ENCODE assay signal across 8 cellular contexts in genomic region chr16:31105677-31106213, GRCh38. TPM values are rescaled to one million over a fixed set of nuclear protein-coding genes. Genes with fewer than 3 reads are reported as not detected.
DNase-seq lines count a peak whose midpoint lies in the region; ATAC-seq and TF ChIP-seq lines count a peak whose summit lies in the region.

No MANE protein-coding gene starts in this region.

- H3K27me3 ChIP-seq in ovary: no peaks in the 10 kb centered on the region
- no peaks in the 10 kb centered on the region for H3K27me3 ChIP-seq in thoracic aorta (replicated peaks; ENCODE audit: insufficient read depth)

- no peak for TF ChIP-seq EP300 in ovary (IDR thresholded peaks at IDR 0.05)

- no peak for TF ChIP-seq POLR2A in ovary (IDR thresholded peaks at IDR 0.05)

- H3K27ac ChIP-seq in ovary (no peak overlapping the region), thoracic aorta (peak overlapping the region in 1 of 2 donors; percentile 47)

- no peaks in the 10 kb centered on the region for H3K9me3 ChIP-seq in ovary
- H3K9me3 ChIP-seq in thoracic aorta: no peaks in the 10 kb centered on the region

- H3K4me1 ChIP-seq in ovary (ENCODE audit: insufficient read depth): peaks cover 6% of the 10 kb centered on the region
- peaks cover 13 to 17% of the 10 kb centered on the region in 2 donors for H3K4me1 ChIP-seq in thoracic aorta (ENCODE audit: control insufficient read depth in 1 of 2, low read depth in 2 of 2)

- peak; percentile 84 for TF ChIP-seq CTCF in foreskin fibroblast (IDR thresholded peaks at IDR 0.05; ENCODE audit: low read depth, low read length)
- TF ChIP-seq CTCF in ovary (IDR thresholded peaks at IDR 0.05): peak; percentile 68 to 79 (median 70)
- TF ChIP-seq CTCF in thoracic aorta (IDR thresholded peaks at IDR 0.05): peak; percentile 84

- peak; percentile 39 for ATAC-seq in HG02884 (IDR thresholded peaks at IDR 0.05; ENCODE audit: unreplicated experiment)
- ATAC-seq in thoracic aorta (ENCODE audit: insufficient number of reproducible peaks, low FRiP score, low read depth): peak; percentile 72
- no peak for ATAC-seq in HG03571 (IDR thresholded peaks at IDR 0.05; ENCODE audit: unreplicated experiment)

- DNase-seq in ELR (ENCODE audit: low read depth) (peak; percentile 73), RKO (ENCODE audit: low spot score) (peak; percentile 77), foreskin fibroblast (peak; percentile 51 to 83), ovary (peak; percentile 75 to 91 (median 86)), thoracic aorta (ENCODE audit: low spot score) (peak; percentile 53)
- DNase-seq in activated T-helper 1 cell treated with anti-CD3 and anti-CD28 coated beads, Interleukin-2, amount 50 U/mL, for 16 hours (ENCODE audit: low read depth in 1 of 2, low spot score in 1 of 2): peak; percentile 62 to 63

- intact Hi-C loops in ovary (cut with DNase I): no loop called here

- H3K4me3 ChIP-seq in foreskin fibroblast (ENCODE audit: low read depth in 1 of 2, low read length in 2 of 2): no peak overlapping the region
- H3K4me3 ChIP-seq in ovary: no peak overlapping the region
- H3K4me3 ChIP-seq in thoracic aorta: peak overlapping the region; percentile 67

- H3K36me3 ChIP-seq in ovary: no peaks in the 10 kb centered on the region
- H3K36me3 ChIP-seq in thoracic aorta: peaks cover 12% of the 10 kb centered on the region

- WGBS in ovary, 3 donors: 13 to 20% (median 15%) methylated on average over 33 of the region's 33 CpGs

RNA-seq across cellular contexts. Expression of gene BCKDK, which starts 2.4 kb away (rescaled TPM):
- total RNA-seq in ovary (10 to 100 TPM; 34.1 to 51.9 (median 40.5) TPM), thoracic aorta (10 to 100 TPM; 35.1 to 58.5 TPM)
- polyA plus RNA-seq in ovary: 10 to 100 TPM; 18.6 to 29.2 TPM

RNA-seq across cellular contexts. Expression of gene VKORC1, which starts 11.1 kb away (rescaled TPM):
- total RNA-seq in ovary (100 to 1,000 TPM in 1 of 7 donors, 10 to 100 TPM in 6; 72.1 to 114 (median 84.5) TPM), thoracic aorta (100 to 1,000 TPM in 1 of 2 donors, 10 to 100 TPM in 1; 88.7 to 187 TPM)
- 100 to 1,000 TPM; 117 to 141 TPM for polyA plus RNA-seq in ovary

RNA-seq across cellular contexts. Expression of gene KAT8, which starts 11.7 kb away (rescaled TPM):
- total RNA-seq in ovary (100 to 1,000 TPM in 4 of 7 donors, 10 to 100 TPM in 3; 71.5 to 129 (median 105) TPM), thoracic aorta (10 to 100 TPM; 62.5 to 75.7 TPM)
- polyA plus RNA-seq in ovary: 10 to 100 TPM; 66.4 to 87.0 TPM

RNA-seq across cellular contexts. Expression of gene PRSS53, which starts 17.0 kb away (rescaled TPM):
- 1 to 10 TPM; 1.1 to 2.9 (median 1.5) TPM for total RNA-seq in ovary
- polyA plus RNA-seq in ovary: 1 to 10 TPM in 1 of 2 donors, under 1 TPM in 1; 0.30 to 1.4 TPM
- total RNA-seq in thoracic aorta: 10 to 100 TPM; 10.6 to 13.7 TPM

RNA-seq across cellular contexts. Expression of gene PRSS8, which starts 29.8 kb away (rescaled TPM):
- total RNA-seq in ovary (10 to 100 TPM in 1 of 7 donors, 1 to 10 TPM in 4, not detected in 2; 1.4 to 47.0 (median 2.4) TPM), thoracic aorta (not detected)
- polyA plus RNA-seq in ovary: under 1 TPM in 1 of 2 donors, not detected in 1; 0.05 TPM
